In the genomic region with DNA sequence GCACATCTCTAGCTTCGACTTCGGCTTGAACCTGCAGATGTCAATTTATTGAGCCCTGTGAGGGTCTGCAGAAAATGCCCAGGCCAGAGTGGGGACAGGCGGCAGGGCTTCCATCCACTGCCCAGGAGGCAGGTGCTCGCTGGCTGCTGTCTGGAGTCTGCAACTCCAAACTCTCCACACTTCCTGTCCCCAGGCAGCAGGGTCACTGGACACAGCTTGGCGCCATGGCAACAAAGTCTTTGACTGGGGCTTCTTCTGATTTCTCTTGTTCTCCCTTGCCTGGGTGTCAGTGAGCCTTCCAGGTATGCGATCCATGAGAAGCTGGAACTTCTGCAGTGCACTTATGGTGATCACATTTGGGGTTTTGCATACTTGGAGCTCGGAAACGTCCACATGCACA, we compare ENCODE assay signal across 28 cellular contexts. TPM values are rescaled to one million over a fixed set of nuclear protein-coding genes. Genes with fewer than 3 reads are reported as not detected.
"Had no signal": no experiment of that assay in that cellular context is flagged by ENCODE, and none has a peak within 500 bp of the region (broad histone marks: within the 10 kb centered on the region; RNA-seq: fewer than 3 reads in every experiment).

No MANE protein-coding gene starts in this region.

- H3K4me1 ChIP-seq: stomach, suprapubic skin, tibial nerve had no signal

- H3K4me2 ChIP-seq: hepatocyte, smooth muscle cell had no signal

- H3K9me3 ChIP-seq: stomach, suprapubic skin had no signal

- H3K4me3 ChIP-seq: hepatocyte, smooth muscle cell, stomach, suprapubic skin, tibial nerve had no signal

- H3K9me3 Mint-ChIP-seq: activated CD4-positive, alpha-beta memory T cell treated with anti-CD3 and anti-CD28 coated beads, Interleukin-2, amount 10 ng/mL, durations not matched to agents 7 days and 5 days; activated CD4-positive, alpha-beta T cell treated with anti-CD3 and anti-CD28 coated beads, Interleukin-2, amount 10 ng/mL, durations not matched to agents 24 days and 14 days; activated naive CD4-positive, alpha-beta T cell treated with anti-CD3 and anti-CD28 coated beads, Interleukin-2, amount 50 U/mL, for 72 hours; activated T-helper 1 cell treated with anti-CD3 and anti-CD28 coated beads, Interleukin-12 subunit alpha, Interleukin-12 subunit beta, Interleukin-2, Interleukin-4 antibody, amounts not matched to agents 30 ng/mL and 10 ng/mL and 1 ng/mL, durations not matched to agents 14 hours and 24 hours and 36 hours; dendritic cell treated with granulocyte-macrophage colony-stimulating factor and Interleukin-4, amounts not matched to agents 40 ng/mL and 50 ng/mL, for 4 days had no signal

- H3K27ac Mint-ChIP-seq: activated CD4-positive, alpha-beta memory T cell treated with anti-CD3 and anti-CD28 coated beads, Interleukin-2, amount 10 ng/mL, durations not matched to agents 7 days and 5 days; activated CD4-positive, alpha-beta T cell treated with anti-CD3 and anti-CD28 coated beads, Interleukin-2, amount 10 ng/mL, durations not matched to agents 24 days and 14 days; activated CD8-positive, alpha-beta memory T cell treated with anti-CD3 and anti-CD28 coated beads, Interleukin-2, amount 10 ng/mL, durations not matched to agents 7 days and 5 days; activated naive CD4-positive, alpha-beta T cell treated with anti-CD3 and anti-CD28 coated beads, Interleukin-2, amount 50 U/mL, for 72 hours; activated T-helper 1 cell treated with anti-CD3 and anti-CD28 coated beads, Interleukin-12 subunit alpha, Interleukin-12 subunit beta, Interleukin-2, Interleukin-4 antibody, amounts not matched to agents 30 ng/mL and 10 ng/mL and 1 ng/mL, durations not matched to agents 14 hours and 24 hours and 36 hours; brain; dendritic cell treated with granulocyte-macrophage colony-stimulating factor and Interleukin-4, amounts not matched to agents 40 ng/mL and 50 ng/mL, for 4 days; stimulated activated memory B cell treated with anti-CD40 and anti-IgM and Interleukin-4, amounts not matched to agents 10 μg/mL and 1 μg/mL and 100 μg/mL, for 72 hours had no signal

- FAIRE-seq: endothelial cell of umbilical vein, urothelium cell line had no signal

- H3K27me3 ChIP-seq: hepatocyte, tibial nerve had no signal

- H3K4me3 Mint-ChIP-seq: activated CD4-positive, alpha-beta memory T cell treated with anti-CD3 and anti-CD28 coated beads, Interleukin-2, amount 10 ng/mL, durations not matched to agents 7 days and 5 days; activated CD4-positive, alpha-beta T cell treated with anti-CD3 and anti-CD28 coated beads, Interleukin-2, amount 10 ng/mL, durations not matched to agents 24 days and 14 days; activated CD8-positive, alpha-beta memory T cell treated with anti-CD3 and anti-CD28 coated beads, Interleukin-2, amount 10 ng/mL, durations not matched to agents 7 days and 5 days; activated T-helper 1 cell treated with anti-CD3 and anti-CD28 coated beads, Interleukin-12 subunit alpha, Interleukin-12 subunit beta, Interleukin-2, Interleukin-4 antibody, amounts not matched to agents 30 ng/mL and 10 ng/mL and 1 ng/mL, durations not matched to agents 14 hours and 24 hours and 36 hours; brain; dendritic cell treated with granulocyte-macrophage colony-stimulating factor and Interleukin-4, amounts not matched to agents 40 ng/mL and 50 ng/mL, for 4 days; stimulated activated memory B cell treated with anti-CD40 and anti-IgM and Interleukin-4, amounts not matched to agents 10 μg/mL and 1 μg/mL and 100 μg/mL, for 72 hours had no signal

- DNase-seq: activated CD4-positive, alpha-beta memory T cell treated with anti-CD3 and anti-CD28 coated beads, Interleukin-2, amount 10 ng/mL, durations not matched to agents 7 days and 5 days; activated CD4-positive, alpha-beta T cell treated with anti-CD3 and anti-CD28 coated beads, Interleukin-2, amount 10 ng/mL, durations not matched to agents 24 days and 14 days; activated CD4-positive, CD25-positive, alpha-beta regulatory T cell; activated CD8-positive, alpha-beta memory T cell treated with anti-CD3 and anti-CD28 coated beads, Interleukin-2, amount 10 ng/mL, durations not matched to agents 7 days and 5 days; activated gamma-delta T cell; aorta; effector CD8-positive, alpha-beta T cell; foreskin melanocyte; left ventricle myocardium superior; mammary epithelial cell; posterior cingulate gyrus; stimulated activated CD4-positive, alpha-beta T cell treated with anti-CD3 and anti-CD28 coated beads, Interleukin-15, amount 100 ng/mL, for 24 hours; stomach; T-helper 1 cell had no signal

- H3K4me1 Mint-ChIP-seq: activated CD4-positive, alpha-beta memory T cell treated with anti-CD3 and anti-CD28 coated beads, Interleukin-2, amount 10 ng/mL, durations not matched to agents 7 days and 5 days; activated CD4-positive, alpha-beta T cell treated with anti-CD3 and anti-CD28 coated beads, Interleukin-2, amount 10 ng/mL, durations not matched to agents 24 days and 14 days; activated CD8-positive, alpha-beta memory T cell treated with anti-CD3 and anti-CD28 coated beads, Interleukin-2, amount 10 ng/mL, durations not matched to agents 7 days and 5 days; brain had no signal

- H3K36me3 ChIP-seq: stomach, suprapubic skin, tibial nerve had no signal

- H3K36me3 Mint-ChIP-seq: activated CD8-positive, alpha-beta memory T cell treated with anti-CD3 and anti-CD28 coated beads, Interleukin-2, amount 10 ng/mL, durations not matched to agents 7 days and 5 days; activated naive CD4-positive, alpha-beta T cell treated with anti-CD3 and anti-CD28 coated beads, Interleukin-2, amount 50 U/mL, for 72 hours; brain; stimulated activated memory B cell treated with anti-CD40 and anti-IgM and Interleukin-4, amounts not matched to agents 10 μg/mL and 1 μg/mL and 100 μg/mL, for 72 hours had no signal

- H3K27ac ChIP-seq: hepatocyte, stomach, suprapubic skin, tibial nerve had no signal

- H2AFZ ChIP-seq: hepatocyte had no signal

- ATAC-seq: activated CD8-positive, alpha-beta memory T cell treated with anti-CD3 and anti-CD28 coated beads, Interleukin-2, amount 10 ng/mL, durations not matched to agents 7 days and 5 days; activated naive CD4-positive, alpha-beta T cell treated with anti-CD3 and anti-CD28 coated beads, Interleukin-2, amount 50 U/mL, for 72 hours; esophagus mucosa; left ventricle myocardium superior; sciatic nerve; stimulated activated memory B cell treated with anti-CD40 and anti-IgM and Interleukin-4, amounts not matched to agents 10 μg/mL and 1 μg/mL and 100 μg/mL, for 72 hours had no signal

RNA-seq across cellular contexts. Expression of a gene that starts 33.5 kb away (rescaled TPM):
- total RNA-seq: activated CD8-positive, alpha-beta memory T cell treated with anti-CD3 and anti-CD28 coated beads, Interleukin-2, amount 10 ng/mL, durations not matched to agents 7 days and 5 days; chondrocyte; endothelial cell of umbilical vein; smooth muscle cell had no signal
- polyA plus RNA-seq: aorta, endothelial cell of umbilical vein, mammary epithelial cell, smooth muscle cell had no signal
